In the genomic region with DNA sequence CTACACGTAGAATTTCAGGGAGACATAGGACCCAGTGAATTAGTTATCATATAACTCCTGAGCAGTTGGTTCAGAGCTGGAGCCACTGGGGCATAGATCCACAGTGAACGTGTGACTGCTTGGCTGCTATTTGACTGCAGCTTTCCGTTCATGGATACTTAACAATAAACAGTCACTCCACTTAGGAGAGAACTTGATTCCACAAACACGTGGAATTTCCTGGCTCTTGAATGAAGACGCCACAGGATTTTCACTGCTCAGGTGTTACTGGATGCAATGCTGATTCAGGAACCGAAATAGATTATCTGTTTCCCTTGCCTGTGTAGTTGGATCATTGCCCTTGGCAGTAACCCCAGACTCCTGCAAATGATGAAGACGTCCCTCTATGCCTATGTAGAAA, we compare ENCODE assay signal across 1 cellular context.
TF ChIP-seq lines count a peak whose summit lies in the region.

No MANE protein-coding gene starts in this region.

TF ChIP-seq in K562, 482 proteins besides CTCF, POLR2A, EP300 and RAD21 (continued from another document):
- TF ChIP-seq, protein P1, sequence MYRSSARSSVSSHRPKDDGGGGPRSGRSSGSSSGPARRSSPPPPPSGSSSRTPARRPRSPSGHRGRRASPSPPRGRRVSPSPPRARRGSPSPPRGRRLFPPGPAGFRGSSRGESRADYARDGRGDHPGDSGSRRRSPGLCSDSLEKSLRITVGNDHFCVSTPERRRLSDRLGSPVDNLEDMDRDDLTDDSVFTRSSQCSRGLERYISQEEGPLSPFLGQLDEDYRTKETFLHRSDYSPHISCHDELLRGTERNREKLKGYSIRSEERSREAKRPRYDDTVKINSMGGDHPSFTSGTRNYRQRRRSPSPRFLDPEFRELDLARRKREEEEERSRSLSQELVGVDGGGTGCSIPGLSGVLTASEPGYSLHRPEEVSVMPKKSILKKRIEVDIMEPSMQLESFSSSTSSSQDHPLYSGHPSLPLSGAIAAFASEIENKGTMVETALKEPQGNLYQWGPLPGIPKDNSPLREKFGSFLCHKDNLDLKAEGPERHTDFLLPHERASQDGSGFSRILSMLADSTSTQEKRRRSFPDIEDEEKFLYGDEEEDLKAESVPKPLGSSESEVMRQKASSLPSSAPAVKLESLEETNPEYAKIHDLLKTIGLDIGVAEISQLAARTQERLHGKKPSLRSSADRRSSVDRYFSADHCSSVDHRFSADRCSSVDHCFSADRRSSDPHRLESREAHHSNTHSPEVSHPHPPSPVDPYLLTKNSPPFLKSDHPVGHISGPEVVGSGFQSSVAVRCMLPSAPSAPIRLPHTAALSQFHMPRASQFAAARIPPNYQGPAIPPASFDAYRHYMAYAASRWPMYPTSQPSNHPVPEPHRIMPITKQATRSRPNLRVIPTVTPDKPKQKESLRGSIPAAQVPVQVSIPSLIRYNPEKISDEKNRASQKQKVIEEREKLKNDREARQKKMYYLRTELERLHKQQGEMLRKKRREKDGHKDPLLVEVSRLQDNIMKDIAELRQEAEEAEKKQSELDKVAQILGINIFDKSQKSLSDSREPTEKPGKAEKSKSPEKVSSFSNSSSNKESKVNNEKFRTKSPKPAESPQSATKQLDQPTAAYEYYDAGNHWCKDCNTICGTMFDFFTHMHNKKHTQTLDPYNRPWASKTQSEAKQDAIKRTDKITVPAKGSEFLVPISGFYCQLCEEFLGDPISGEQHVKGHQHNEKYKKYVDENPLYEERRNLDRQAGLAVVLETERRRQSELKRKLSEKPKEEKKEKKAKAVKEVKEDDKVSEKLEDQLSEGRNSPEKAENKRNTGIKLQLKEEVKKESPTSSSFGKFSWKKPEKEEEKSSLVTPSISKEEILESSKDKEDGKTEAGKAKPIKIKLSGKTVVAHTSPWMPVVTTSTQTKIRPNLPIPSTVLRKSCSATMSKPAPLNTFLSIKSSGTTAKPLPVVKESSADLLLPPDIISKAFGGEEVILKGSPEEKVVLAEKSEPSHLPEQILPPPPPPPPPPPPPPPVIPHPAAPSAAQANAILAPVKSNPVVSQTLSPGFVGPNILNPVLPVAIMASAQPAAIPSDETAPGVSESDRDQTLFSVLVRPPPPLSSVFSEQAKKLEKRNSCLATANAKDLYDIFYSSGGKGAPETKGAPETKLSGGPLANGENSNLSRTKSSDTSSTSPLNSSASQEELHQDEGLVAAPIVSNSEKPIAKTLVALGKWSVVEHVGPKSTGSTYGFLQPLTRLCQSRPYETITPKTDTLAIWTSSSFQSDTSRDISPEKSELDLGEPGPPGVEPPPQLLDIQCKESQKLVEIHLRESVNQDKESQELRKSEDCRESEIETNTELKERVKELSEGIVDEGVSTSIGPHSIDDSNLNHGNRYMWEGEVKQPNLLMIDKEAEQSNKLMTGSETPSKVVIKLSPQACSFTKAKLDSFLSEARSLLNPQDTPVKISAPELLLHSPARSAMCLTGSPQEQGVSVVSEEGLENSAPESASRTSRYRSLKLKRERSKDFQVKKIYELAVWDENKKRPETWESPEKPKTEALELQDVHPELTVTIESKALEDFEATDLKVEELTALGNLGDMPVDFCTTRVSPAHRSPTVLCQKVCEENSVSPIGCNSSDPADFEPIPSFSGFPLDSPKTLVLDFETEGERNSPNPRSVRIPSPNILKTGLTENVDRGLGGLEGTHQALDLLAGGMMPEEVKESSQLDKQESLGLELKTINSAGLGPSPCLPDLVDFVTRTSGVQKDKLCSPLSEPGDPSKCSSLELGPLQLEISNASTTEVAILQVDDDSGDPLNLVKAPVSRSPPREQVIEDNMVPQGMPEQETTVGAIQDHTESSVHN (IDR thresholded peaks at IDR 0.05; ENCODE audit: borderline replicate concordance in 1 of 2, low read depth in 1 of 2): no peak
- TF ChIP-seq BRF1 (IDR thresholded peaks at IDR 0.05; ENCODE audit: borderline replicate concordance, extremely low read depth, insufficient read length): no peak
- no peak for TF ChIP-seq RBM39 (optimal IDR thresholded peaks at IDR 0.05; ENCODE audit: low read depth, low read length)
